8 cellular contexts compared by ENCODE assay signal in genomic region chr14:68792022-68792829, GRCh38. TPM values are rescaled to one million over a fixed set of nuclear protein-coding genes. Genes with fewer than 3 reads are reported as not detected.
DNase-seq lines count a peak whose midpoint lies in the region; ATAC-seq and TF ChIP-seq lines count a peak whose summit lies in the region.

No MANE protein-coding gene starts in this region.

- H3K27ac Mint-ChIP-seq in CD4-positive, CD25-positive, alpha-beta regulatory T cell = peak overlapping the region; percentile 96 to 100 (median 100)

- peak overlapping the region; percentile 99 for H3K27ac ChIP-seq in CD4-positive, CD25-positive, alpha-beta regulatory T cell (ENCODE audit: insufficient read depth, low read length, poor library complexity, severe bottlenecking)
- H3K27ac ChIP-seq in KMS-11 = peak overlapping the region; percentile 100
- peak overlapping the region; percentile 100 for H3K27ac ChIP-seq in subcutaneous abdominal adipose tissue (ENCODE audit: low read depth, low read length)

- in situ Hi-C loops in astrocyte of the cerebellum (cut with HindIII; ENCODE audit: low sequenced_read_pairs) = loop anchor here (5.0 kb wide), 1 partner anchor 540 kb away; no protein-coding TSS in a partner anchor

- H3K9me3 ChIP-seq in CD4-positive, CD25-positive, alpha-beta regulatory T cell (ENCODE audit: control insufficient read depth in 2 of 2, low read length in 2 of 2) = no peaks in the 10 kb centered on the region
- no peaks in the 10 kb centered on the region for H3K9me3 ChIP-seq in subcutaneous abdominal adipose tissue (ENCODE audit: control insufficient read depth in 5 of 5, low read length in 5 of 5)

- peaks cover 22% of the 10 kb centered on the region for H3K36me3 ChIP-seq in CD4-positive, CD25-positive, alpha-beta regulatory T cell (ENCODE audit: control insufficient read depth, insufficient read depth, low read length)
- no peaks in the 10 kb centered on the region for H3K36me3 ChIP-seq in KMS-11 (ENCODE audit: insufficient read depth)
- H3K36me3 ChIP-seq in subcutaneous abdominal adipose tissue (ENCODE audit: control insufficient read depth in 5 of 5, insufficient read depth in 5 of 5, low read length in 5 of 5) = peaks cover 6 to 39% (median 30%) of the 10 kb centered on the region in 5 donors

- H3K9ac ChIP-seq in KMS-11 (peak overlapping the region; percentile 97), subcutaneous abdominal adipose tissue (ENCODE audit: low read length in 5 of 5) (peak overlapping the region; percentile 71 to 99 (median 99))

- H4K20me1 ChIP-seq in KMS-11 (ENCODE audit: insufficient read depth) = no peaks in the 10 kb centered on the region

- H3K79me2 ChIP-seq in KMS-11 (ENCODE audit: insufficient read depth, low read depth) = peaks cover 32% of the 10 kb centered on the region

- peaks cover 0 to 5% (median 0%) of the 10 kb centered on the region in 7 donors for H3K9me3 Mint-ChIP-seq in CD4-positive, CD25-positive, alpha-beta regulatory T cell

- peaks cover 26% of the 10 kb centered on the region for H3K27me3 Mint-ChIP-seq in CD4-positive, CD25-positive, alpha-beta regulatory T cell

- TF ChIP-seq CTCF in KMS-11 (conservative IDR thresholded peaks at IDR 0.05; ENCODE audit: low read depth, low read length) = no peak
- TF ChIP-seq CTCF in astrocyte of the cerebellum (IDR thresholded peaks at IDR 0.05; ENCODE audit: low read depth, low read length, missing control alignments) = no peak

- H3K4me1 ChIP-seq in CD4-positive, CD25-positive, alpha-beta regulatory T cell (ENCODE audit: control insufficient read depth, insufficient read depth, low read length, poor library complexity, severe bottlenecking) = peaks cover 56% of the 10 kb centered on the region
- H3K4me1 ChIP-seq in KMS-11 (ENCODE audit: low read depth, poor library complexity, severe bottlenecking) (peaks cover 19% of the 10 kb centered on the region), subcutaneous abdominal adipose tissue (ENCODE audit: control insufficient read depth in 5 of 5, insufficient read depth in 5 of 5, low read length in 5 of 5) (peaks cover 4 to 51% (median 47%) of the 10 kb centered on the region in 5 donors)

- peaks cover 5 to 51% (median 34%) of the 10 kb centered on the region in 4 donors for H3K4me1 Mint-ChIP-seq in CD4-positive, CD25-positive, alpha-beta regulatory T cell

- peaks cover 38% of the 10 kb centered on the region for H3K36me3 Mint-ChIP-seq in CD4-positive, CD25-positive, alpha-beta regulatory T cell

- DNase-seq in CD4-positive, CD25-positive, alpha-beta regulatory T cell = peak in 1 of 3 donors; percentile 70
- DNase-seq in astrocyte of the cerebellum (ENCODE audit: low read depth) (no peak), left kidney (ENCODE audit: low read depth, low spot score) (peak; percentile 48), SIG-M5 (lab: John Stamatoyannopoulos, UW) (no peak), cortex of kidney (lab: John Stamatoyannopoulos, UW) (no peak)
- no peak for DNase-seq in central memory CD4-positive, alpha-beta T cell

- ATAC-seq in CD4-positive, CD25-positive, alpha-beta regulatory T cell (ENCODE audit: low read depth in 2 of 2) = no peak

- H2AFZ ChIP-seq in KMS-11 (ENCODE audit: low read depth) = no peak overlapping the region; the same call in 1 of the 2 replicates

- peak overlapping the region; percentile 95 to 100 (median 98) for H3K4me3 Mint-ChIP-seq in CD4-positive, CD25-positive, alpha-beta regulatory T cell

- H3K27me3 ChIP-seq in CD4-positive, CD25-positive, alpha-beta regulatory T cell (ENCODE audit: control insufficient read depth, insufficient read depth, low read length) = no peaks in the 10 kb centered on the region
- H3K27me3 ChIP-seq in KMS-11 (ENCODE audit: insufficient read depth, low read depth) = no peaks in the 10 kb centered on the region
- no peaks in the 10 kb centered on the region for H3K27me3 ChIP-seq in subcutaneous abdominal adipose tissue (ENCODE audit: control insufficient read depth in 5 of 5, insufficient read depth in 4 of 5, low read length in 5 of 5)

- peak overlapping the region; percentile 33 for H3K4me2 ChIP-seq in KMS-11

- peak overlapping the region; percentile 99 for H3K4me3 ChIP-seq in CD4-positive, CD25-positive, alpha-beta regulatory T cell (ENCODE audit: low read depth, low read length)
- H3K4me3 ChIP-seq in KMS-11 (IDR thresholded peaks at IDR 0.05; ENCODE audit: insufficient read depth, low read depth, low read length) (no peak overlapping the region), astrocyte of the cerebellum (ENCODE audit: low read depth, low read length) (peak overlapping the region; percentile 99), subcutaneous abdominal adipose tissue (ENCODE audit: low read depth in 1 of 5, low read length in 5 of 5) (peak overlapping the region; percentile 97 to 100 (median 100))

RNA-seq across cellular contexts. Expression of gene ZFP36L1, which starts 0.6 kb away (rescaled TPM):
- 200 TPM for total RNA-seq in CD4-positive, CD25-positive, alpha-beta regulatory T cell
- 100 to 1,000 TPM in 2 of 4 donors, 10 to 100 TPM in 2; 78.5 to 116 (median 105) TPM for polyA plus RNA-seq in CD4-positive, CD25-positive, alpha-beta regulatory T cell
